8 cellular contexts compared by ENCODE assay signal in genomic region chr2:65366595-65367125, GRCh38.
DNase-seq lines count a peak whose midpoint lies in the region; ATAC-seq and TF ChIP-seq lines count a peak whose summit lies in the region.

No MANE protein-coding gene starts in this region.

- peaks cover 13% of the 10 kb centered on the region for H4K20me1 ChIP-seq in PC-3 (ENCODE audit: low read length)

- H3K27me3 Mint-ChIP-seq in nephron (ENCODE audit: low read depth), result peaks cover 2% of the 10 kb centered on the region

- H2AFZ ChIP-seq in PC-3 (ENCODE audit: low read length), result no peak overlapping the region

- H3K4me2 ChIP-seq in PC-3 (ENCODE audit: low read length), result peak overlapping the region; percentile 89

- H3K9me3 ChIP-seq in PC-3 (ENCODE audit: low read length), result no peaks in the 10 kb centered on the region

- H3K27ac Mint-ChIP-seq in nephron, result peak overlapping the region; percentile 35 to 40 (median 35)

- H3K79me2 ChIP-seq in PC-3 (ENCODE audit: low read length), result peaks cover 88% of the 10 kb centered on the region

- peaks cover 64% of the 10 kb centered on the region for H3K4me1 ChIP-seq in PC-3 (ENCODE audit: insufficient read depth, low read length)

- peak overlapping the region in 2 of 3 experiments; percentile 65 to 76 for H3K4me3 Mint-ChIP-seq in nephron

- peak overlapping the region; percentile 98 for H3K27ac ChIP-seq in PC-3 (ENCODE audit: low read length)

- no TSS peak for BruUV-seq in PC-3 (replicated peaks; lab: Mats Ljungman, UMichigan)

- no peak for TF ChIP-seq CTCF in GM13977 (IDR thresholded peaks at IDR 0.05; ENCODE audit: extremely low read depth, insufficient read depth, missing control alignments)
- no peak for TF ChIP-seq CTCF in PC-3 (conservative IDR thresholded peaks at IDR 0.05; ENCODE audit: low read depth, low read length)
- no peak for TF ChIP-seq CTCF in nephron (IDR thresholded peaks at IDR 0.05; ENCODE audit: unreplicated experiment in 3 of 3)

- H3K9me2 ChIP-seq in PC-3 (replicated peaks; ENCODE audit: low read length), result no peaks in the 10 kb centered on the region

- H3K36me3 Mint-ChIP-seq in nephron (ENCODE audit: low read depth), result no peaks in the 10 kb centered on the region

- intact Hi-C loops in PC-3 (cut with micrococcal nuclease), result loop anchor here (1.0 to 10.0 kb wide), 8 partner anchors 11 to 187 kb away; partner anchors contain the start of gene SPRED2

- H3K27me3 ChIP-seq in PC-3 (ENCODE audit: low read length), result no peaks in the 10 kb centered on the region

- POLR2A ChIA-PET in PC-3 (lab: Charles Lee; ENCODE audit: unreplicated experiment), result interaction anchor here (0.6 to 1.9 kb wide), 5 partner anchors 17 to 70 kb away, joined by 3 to 9 read pairs (median 4); no protein-coding TSS in a partner anchor

- peak overlapping the region; percentile 66 for H3K4me3 ChIP-seq in PC-3 (ENCODE audit: low read length)

- peak; percentile 85 for DNase-seq in AG08395 (ENCODE audit: low spot score)
- peak; percentile 73 for DNase-seq in GM13977 (ENCODE audit: low spot score)
- DNase-seq in PC-3, result peak; percentile 99
- peak; percentile 97 for DNase-seq in dermis blood vessel endothelial cell
- no peak for DNase-seq in ecto neural progenitor cell (ENCODE audit: low spot score)

- H3K9me3 Mint-ChIP-seq in nephron, result no peaks in the 10 kb centered on the region

- peaks cover 14% of the 10 kb centered on the region for H3F3A ChIP-seq in PC-3 (ENCODE audit: low read length, unreplicated experiment)

- CTCF ChIA-PET in PC-3 (lab: Charles Lee), result interaction anchor here (0.7 to 1.4 kb wide), 3 partner anchors 17 to 101 kb away, joined by 3 to 5 read pairs (median 4); no protein-coding TSS in a partner anchor

- H3K4me1 Mint-ChIP-seq in nephron, result peaks cover 77% of the 10 kb centered on the region

- in situ Hi-C loops in GM13977 (cut with MboI; ENCODE audit: low pct_unique_long_range_greater_than_20kb, low sequenced_read_pairs, unreplicated experiment), result no loop called here

- H3K36me3 ChIP-seq in PC-3 (ENCODE audit: low read depth, low read length), result no peaks in the 10 kb centered on the region

- H3K9ac ChIP-seq in PC-3 (ENCODE audit: low read length), result peak overlapping the region; percentile 86

- ATAC-seq in HG03460 (IDR thresholded peaks at IDR 0.05; ENCODE audit: unreplicated experiment), result peak; percentile 69
- peak; percentile 77 for ATAC-seq in PC-3
- ATAC-seq in HG02840 (IDR thresholded peaks at IDR 0.05; ENCODE audit: low FRiP score, unreplicated experiment), result no peak
